Comparison of ENCODE assay signal across 1 cellular context in the genomic region with DNA sequence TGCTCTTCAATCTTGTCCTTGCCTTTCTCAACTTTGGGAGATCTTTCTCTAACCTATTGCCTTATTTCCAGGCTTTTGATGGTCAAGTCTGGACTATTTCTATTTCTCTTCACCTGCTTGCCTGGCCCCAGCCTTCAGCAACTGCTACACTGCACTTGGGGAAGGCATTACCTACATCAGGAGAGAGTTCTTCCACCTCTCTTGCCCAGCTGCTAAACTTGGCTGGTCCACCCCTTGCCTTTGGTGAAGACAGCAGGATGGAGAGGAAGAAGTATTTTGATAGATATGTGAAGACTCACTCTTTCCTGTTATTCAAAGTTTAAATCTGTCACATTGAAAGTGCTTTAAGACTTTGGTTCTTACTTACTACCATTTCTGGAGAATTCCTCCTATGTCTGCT.
TF ChIP-seq lines count a peak whose summit lies in the region.

No MANE protein-coding gene starts in this region.

TF ChIP-seq in WTC11, 78 proteins besides CTCF, POLR2A, EP300 and RAD21 (continued from another document):
- TF ChIP-seq, protein P1, sequence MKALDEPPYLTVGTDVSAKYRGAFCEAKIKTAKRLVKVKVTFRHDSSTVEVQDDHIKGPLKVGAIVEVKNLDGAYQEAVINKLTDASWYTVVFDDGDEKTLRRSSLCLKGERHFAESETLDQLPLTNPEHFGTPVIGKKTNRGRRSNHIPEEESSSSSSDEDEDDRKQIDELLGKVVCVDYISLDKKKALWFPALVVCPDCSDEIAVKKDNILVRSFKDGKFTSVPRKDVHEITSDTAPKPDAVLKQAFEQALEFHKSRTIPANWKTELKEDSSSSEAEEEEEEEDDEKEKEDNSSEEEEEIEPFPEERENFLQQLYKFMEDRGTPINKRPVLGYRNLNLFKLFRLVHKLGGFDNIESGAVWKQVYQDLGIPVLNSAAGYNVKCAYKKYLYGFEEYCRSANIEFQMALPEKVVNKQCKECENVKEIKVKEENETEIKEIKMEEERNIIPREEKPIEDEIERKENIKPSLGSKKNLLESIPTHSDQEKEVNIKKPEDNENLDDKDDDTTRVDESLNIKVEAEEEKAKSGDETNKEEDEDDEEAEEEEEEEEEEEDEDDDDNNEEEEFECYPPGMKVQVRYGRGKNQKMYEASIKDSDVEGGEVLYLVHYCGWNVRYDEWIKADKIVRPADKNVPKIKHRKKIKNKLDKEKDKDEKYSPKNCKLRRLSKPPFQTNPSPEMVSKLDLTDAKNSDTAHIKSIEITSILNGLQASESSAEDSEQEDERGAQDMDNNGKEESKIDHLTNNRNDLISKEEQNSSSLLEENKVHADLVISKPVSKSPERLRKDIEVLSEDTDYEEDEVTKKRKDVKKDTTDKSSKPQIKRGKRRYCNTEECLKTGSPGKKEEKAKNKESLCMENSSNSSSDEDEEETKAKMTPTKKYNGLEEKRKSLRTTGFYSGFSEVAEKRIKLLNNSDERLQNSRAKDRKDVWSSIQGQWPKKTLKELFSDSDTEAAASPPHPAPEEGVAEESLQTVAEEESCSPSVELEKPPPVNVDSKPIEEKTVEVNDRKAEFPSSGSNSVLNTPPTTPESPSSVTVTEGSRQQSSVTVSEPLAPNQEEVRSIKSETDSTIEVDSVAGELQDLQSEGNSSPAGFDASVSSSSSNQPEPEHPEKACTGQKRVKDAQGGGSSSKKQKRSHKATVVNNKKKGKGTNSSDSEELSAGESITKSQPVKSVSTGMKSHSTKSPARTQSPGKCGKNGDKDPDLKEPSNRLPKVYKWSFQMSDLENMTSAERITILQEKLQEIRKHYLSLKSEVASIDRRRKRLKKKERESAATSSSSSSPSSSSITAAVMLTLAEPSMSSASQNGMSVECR (CRISPR knock-in tag; IDR thresholded peaks at IDR 0.05; ENCODE audit: borderline replicate concordance): no peak
